In genomic region chr1:4494558-4494957, GRCh38 we compare ENCODE assay signal across 17 cellular contexts.
DNase-seq lines count a peak whose midpoint lies in the region; ATAC-seq, FAIRE-seq and TF ChIP-seq lines count a peak whose summit lies in the region.
"Had no signal": no experiment of that assay in that cellular context is flagged by ENCODE, and none has a peak within 500 bp of the region (broad histone marks: within the 10 kb centered on the region; RNA-seq: fewer than 3 reads in every experiment).

No MANE protein-coding gene starts in this region.

- H3K4ac ChIP-seq in H1 (replicated peaks; ENCODE audit: insufficient read length, low read depth, low read length) = no peak overlapping the region

- POLR2A ChIA-PET in H1 (lab: Charles Lee; ENCODE audit: partially characterized antibody) = no interaction called here

- H3K9me3 ChIP-seq in DOHH2 (ENCODE audit: control insufficient read depth, insufficient read depth, low read length) (no peaks in the 10 kb centered on the region), H1 (ENCODE audit: insufficient read depth in 2 of 2, low read depth in 1 of 2, low read length in 1 of 2) (peaks cover 20 to 61% of the 10 kb centered on the region in 2 experiments; a peak in 3 of 4 replicates)
- no peaks in the 10 kb centered on the region for H3K9me3 ChIP-seq in effector memory CD4-positive, alpha-beta T cell (ENCODE audit: control insufficient read depth, low read length)
- H3K9me3 ChIP-seq: testis had no signal

- ATAC-seq in HG03521 (IDR thresholded peaks at IDR 0.05; ENCODE audit: unreplicated experiment) (no peak), GM21423 (IDR thresholded peaks at IDR 0.05; ENCODE audit: unreplicated experiment) (no peak)
- ATAC-seq: activated T-helper 17 cell treated with anti-CD3 and anti-CD28 coated beads, Interleukin-2, amount 50 U/mL, for 72 hours; gastroesophageal sphincter had no signal

- no peak overlapping the region for H2AK5ac ChIP-seq in H1 (ENCODE audit: low read depth, low read length)

- H3K27me3 ChIP-seq in DOHH2 (ENCODE audit: control insufficient read depth, low read length) (no peaks in the 10 kb centered on the region), H1 (replicated peaks in 1 of 4; ENCODE audit: control insufficient read depth in 3 of 4, extremely low read depth in 1 of 4, insufficient read depth in 3 of 4, low read length in 3 of 4) (no peaks in the 10 kb centered on the region)
- H3K27me3 ChIP-seq in effector memory CD4-positive, alpha-beta T cell (replicated peaks; ENCODE audit: control insufficient read depth, insufficient read depth, low read length, poor library complexity, severe bottlenecking) = no peaks in the 10 kb centered on the region
- H3K27me3 ChIP-seq: testis had no signal

- H2BK120ac ChIP-seq in H1 (replicated peaks; ENCODE audit: low read depth, low read length) = no peak overlapping the region

- H3K4me2 ChIP-seq in DOHH2 (ENCODE audit: low read length) = no peak overlapping the region
- H3K4me2 ChIP-seq in H1 (ENCODE audit: insufficient read depth in 1 of 2, low read depth in 2 of 2, low read length in 2 of 2) = no peak overlapping the region

- FAIRE-seq in HTR-8/SVneo (lab: Jason Lieb, UNC) = no peak
- no peak for FAIRE-seq in H1 (lab: Jason Lieb, UNC)

- peaks cover 3% of the 10 kb centered on the region; the same call in 1 of the 2 replicates for H3K23me2 ChIP-seq in H1 (ENCODE audit: low read depth, low read length)

- H3K36me3 ChIP-seq in DOHH2 (ENCODE audit: control insufficient read depth, low read length) (no peaks in the 10 kb centered on the region), H1 (ENCODE audit: control insufficient read depth in 2 of 4, insufficient read depth in 4 of 4, low read length in 3 of 4) (no peaks in the 10 kb centered on the region)
- H3K36me3 ChIP-seq in effector memory CD4-positive, alpha-beta T cell (ENCODE audit: control insufficient read depth, insufficient read depth, low read length) = no peaks in the 10 kb centered on the region
- H3K36me3 ChIP-seq: gastroesophageal sphincter had no signal

- H3K56ac ChIP-seq in H1 (replicated peaks; ENCODE audit: insufficient read length, low read depth, low read length) = no peak overlapping the region

- H3K23ac ChIP-seq in H1 (ENCODE audit: insufficient read length) = no peak overlapping the region

- H3K14ac ChIP-seq in H1 (ENCODE audit: insufficient read length) = no peak overlapping the region

- H3K79me2 ChIP-seq in DOHH2 (ENCODE audit: control insufficient read depth, low read length) (no peaks in the 10 kb centered on the region), H1 (ENCODE audit: control insufficient read depth in 1 of 2, insufficient read depth in 2 of 2, low read length in 2 of 2) (no peaks in the 10 kb centered on the region)

- H3K27ac ChIP-seq in DOHH2 (ENCODE audit: low read depth, low read length) (no peak overlapping the region), H1 (ENCODE audit: low read depth, low read length) (no peak overlapping the region)
- no peak overlapping the region for H3K27ac ChIP-seq in effector memory CD4-positive, alpha-beta T cell (ENCODE audit: insufficient read depth, low read length, poor library complexity, severe bottlenecking)
- H3K27ac ChIP-seq: gastroesophageal sphincter, testis had no signal

- no peak for TF ChIP-seq EP300 in H1 (IDR thresholded peaks at IDR 0.05; ENCODE audit: borderline replicate concordance in 1 of 2, low read depth in 2 of 2, low read length in 2 of 2)

- no peak overlapping the region for H2BK15ac ChIP-seq in H1 (ENCODE audit: low read length)

- H3K9ac ChIP-seq in H1 (replicated peaks in 1 of 4; ENCODE audit: extremely low read depth in 1 of 4, low read depth in 3 of 4, low read length in 3 of 4) = no peak overlapping the region

- no peak overlapping the region for H2BK20ac ChIP-seq in H1 (ENCODE audit: low read length)

- TF ChIP-seq CTCF in DOHH2 (IDR thresholded peaks at IDR 0.05; ENCODE audit: low read depth, low read length, poor library complexity, severe bottlenecking) (peak; percentile 21), H1 (IDR thresholded peaks at IDR 0.05; ENCODE audit: control extremely low read depth in 1 of 3, insufficient read depth in 1 of 3, low read depth in 1 of 3, low read length in 3 of 3) (peak; percentile 43 to 64 (median 56))

- no peak overlapping the region for H4K8ac ChIP-seq in H1 (ENCODE audit: extremely low read depth, insufficient read depth, low read length)

- TF ChIP-seq RAD21 in H1 (IDR thresholded peaks at IDR 0.05 in 1 of 2, conservative IDR thresholded peaks at IDR 0.05 in 1 of 2; ENCODE audit: low read depth in 2 of 2, low read length in 2 of 2) = peak; percentile 65 to 68

- H2BK5ac ChIP-seq in H1 (ENCODE audit: low read depth, low read length) = no peak overlapping the region

- 73% methylated on average over 3 of the region's 7 CpGs; no CpG with 5 or more reads in 1 of the 2 experiments for WGBS in H1 (ENCODE audit: extremely low coverage in 1 of 2, insufficient coverage in 1 of 2, insufficient read length in 1 of 2, insufficient replicate concordance in 2 of 2, low coverage in 1 of 2, low lambda C conversion rate in 2 of 2, missing lambda C conversion rate in 1 of 2), 2 experiments

- CTCF ChIA-PET in H1 (lab: Charles Lee; ENCODE audit: partially characterized antibody) = no interaction called here

- no peaks in the 10 kb centered on the region for H3F3A ChIP-seq in DOHH2 (ENCODE audit: control insufficient read depth, insufficient read depth)

- H4K91ac ChIP-seq in H1 (replicated peaks; ENCODE audit: insufficient read length, low read length) = no peak overlapping the region

- no peak overlapping the region for H3K4me3 ChIP-seq in DOHH2 (ENCODE audit: low read length)
- no peak overlapping the region for H3K4me3 ChIP-seq in H1 (ENCODE audit: extremely low read depth in 1 of 4, insufficient read depth in 2 of 4, low read depth in 3 of 4, low read length in 4 of 4)
- H3K4me3 ChIP-seq in effector memory CD4-positive, alpha-beta T cell (ENCODE audit: insufficient read depth, low read depth, low read length, poor library complexity, severe bottlenecking) = no peak overlapping the region
- H3K4me3 ChIP-seq: gastroesophageal sphincter, testis had no signal

- H3K18ac ChIP-seq in H1 (ENCODE audit: extremely low read depth, low read length) = no peak overlapping the region

- TF ChIP-seq POLR2A in H1 (IDR thresholded peaks at IDR 0.05; ENCODE audit: control extremely low read depth in 1 of 2, low read depth in 2 of 2, low read length in 2 of 2) = no peak

- H2BK12ac ChIP-seq in H1 (ENCODE audit: low read depth, low read length) = no peak overlapping the region

- H3K79me1 ChIP-seq in H1 (ENCODE audit: low read depth, low read length) = no peaks in the 10 kb centered on the region

- H2AFZ ChIP-seq in H1 (ENCODE audit: low read length) = no peak overlapping the region

- H3K9me2 ChIP-seq in DOHH2 (replicated peaks; ENCODE audit: control insufficient read depth, low read length) = no peaks in the 10 kb centered on the region

- H3K4me1 ChIP-seq in DOHH2 (ENCODE audit: control insufficient read depth, low read length) (peaks cover 15% of the 10 kb centered on the region), H1 (replicated peaks in 1 of 4; ENCODE audit: control insufficient read depth in 3 of 4, insufficient read depth in 4 of 4, low read length in 3 of 4) (no peaks in the 10 kb centered on the region)
- no peaks in the 10 kb centered on the region for H3K4me1 ChIP-seq in effector memory CD4-positive, alpha-beta T cell (ENCODE audit: control insufficient read depth, insufficient read depth, low read length, poor library complexity, severe bottlenecking)
- H3K4me1 ChIP-seq: gastroesophageal sphincter, testis had no signal

- DNase-seq in HTR-8/SVneo (ENCODE audit: insufficient read length, low spot score) (peak; percentile 14), H1 (ENCODE audit: low read depth in 1 of 2, low spot score in 2 of 2) (peak in 1 of 2 experiments; percentile 57), medulla oblongata (ENCODE audit: extremely low spot score) (peak; percentile 6)
- DNase-seq in effector memory CD4-positive, alpha-beta T cell = no peak
- no peak for DNase-seq in stimulated activated CD4-positive, alpha-beta T cell treated with anti-CD3 and anti-CD28 coated beads, Interleukin-15, amount 100 ng/mL, for 24 hours
- DNase-seq: amygdala; DMS53; immature natural killer cell; midbrain; nucleus accumbens; stimulated activated CD4-positive, alpha-beta T cell treated with anti-CD3 and anti-CD28 coated beads, Interleukin-4, amount 100 ng/mL, for 24 hours; testis had no signal

- H4K20me1 ChIP-seq in DOHH2 (ENCODE audit: control insufficient read depth, insufficient read depth, low read depth, low read length) = no peaks in the 10 kb centered on the region
- peaks cover 0 to 5% of the 10 kb centered on the region in 2 experiments for H4K20me1 ChIP-seq in H1 (replicated peaks in 1 of 2; ENCODE audit: control insufficient read depth in 1 of 2, insufficient read depth in 2 of 2, low read length in 2 of 2)

- no peak overlapping the region for H4K5ac ChIP-seq in H1 (ENCODE audit: insufficient read length, low read depth, low read length)

TF ChIP-seq in H1, 55 proteins besides CTCF, POLR2A, EP300 and RAD21 (continues in another document):
- TF ChIP-seq RBBP5 (IDR thresholded peaks at IDR 0.05; ENCODE audit: borderline replicate concordance, low read depth, low read length) = no peak
- TF ChIP-seq CEBPB (IDR thresholded peaks at IDR 0.05; ENCODE audit: low read depth, low read length) = no peak
- no peak for TF ChIP-seq JUND (IDR thresholded peaks at IDR 0.05; ENCODE audit: low read length)
- no peak for TF ChIP-seq ATF3 (IDR thresholded peaks at IDR 0.05; ENCODE audit: insufficient read depth, low read depth, low read length)
- no peak for TF ChIP-seq CBX8 (IDR thresholded peaks at IDR 0.05; ENCODE audit: borderline replicate concordance, low read depth, low read length)
- TF ChIP-seq RNF2 (IDR thresholded peaks at IDR 0.05; ENCODE audit: borderline replicate concordance, low read depth, low read length, missing control alignments, poor library complexity, severe bottlenecking) = no peak
- TF ChIP-seq EGR1 (IDR thresholded peaks at IDR 0.05; ENCODE audit: borderline replicate concordance, low read depth, low read length) = no peak
- TF ChIP-seq SP1 (IDR thresholded peaks at IDR 0.05; ENCODE audit: low read depth, low read length) = no peak
- no peak for TF ChIP-seq CBX5 (IDR thresholded peaks at IDR 0.05; ENCODE audit: low read depth, low read length)
- TF ChIP-seq BRCA1 (IDR thresholded peaks at IDR 0.05; ENCODE audit: low read depth, low read length) = no peak
- no peak for TF ChIP-seq KDM4A (IDR thresholded peaks at IDR 0.05; ENCODE audit: low read depth, low read length, severe bottlenecking)
- no peak for TF ChIP-seq KDM5A (IDR thresholded peaks at IDR 0.05; ENCODE audit: low read length)
- TF ChIP-seq HDAC2 (IDR thresholded peaks at IDR 0.05; ENCODE audit: borderline replicate concordance in 1 of 2, low read depth in 2 of 2, low read length in 2 of 2) = no peak
- TF ChIP-seq NANOG (IDR thresholded peaks at IDR 0.05; ENCODE audit: insufficient read depth, low read depth, low read length, poor library complexity, severe bottlenecking) = no peak

Comparison
In these comparisons a context has a peak if more than half of its experiments do, and no peak if none do; other contexts are left out.
1. DNase-seq: peak in HTR-8/SVneo (single experiment) and medulla oblongata (single experiment); none in effector memory CD4-positive, alpha-beta T cell (0 of 3) and stimulated activated CD4-positive, alpha-beta T cell treated with anti-CD3 and anti-CD28 coated beads, Interleukin-15, amount 100 ng/mL, for 24 hours (single experiment).